In genomic region chr10:72019085-72019876, GRCh38 we compare ENCODE assay signal across 32 cellular contexts. TPM values are rescaled to one million over a fixed set of nuclear protein-coding genes. Genes with fewer than 3 reads are reported as not detected.
"Had no signal": no experiment of that assay in that cellular context is flagged by ENCODE, and none has a peak within 500 bp of the region (broad histone marks: within the 10 kb centered on the region; RNA-seq: fewer than 3 reads in every experiment).

No MANE protein-coding gene starts in this region.

- H3K27ac ChIP-seq: adrenal gland, body of pancreas, colonic mucosa, epithelial cell of prostate, esophagus squamous epithelium, gastroesophageal sphincter, heart right ventricle had no signal

- DNase-seq: activated CD4-positive, alpha-beta memory T cell treated with anti-CD3 and anti-CD28 coated beads for 36 hours; activated CD4-positive, alpha-beta T cell treated with anti-CD3 and anti-CD28 coated beads for 36 hours; activated CD4-positive, alpha-beta T cell treated with anti-CD3 and anti-CD28 coated beads, Interleukin-2, amount 10 ng/mL, durations not matched to agents 24 days and 14 days; activated CD4-positive, CD25-positive, alpha-beta regulatory T cell; activated CD4-positive, CD25-positive, alpha-beta regulatory T cell treated with anti-CD3 and anti-CD28 coated beads, Interleukin-2, amount 50 U/mL, for 72 hours; activated CD8-positive, alpha-beta memory T cell treated with anti-CD3 and anti-CD28 coated beads, Interleukin-2, amount 10 ng/mL, durations not matched to agents 7 days and 5 days; activated CD8-positive, alpha-beta memory T cell treated with anti-CD3 and anti-CD28 coated beads, Interleukin-2, amount 50 U/mL, for 4 hours; activated CD8-positive, alpha-beta T cell treated with anti-CD3 and anti-CD28 coated beads, Interleukin-2, amount 10 ng/mL, durations not matched to agents 7 days and 5 days; activated effector memory CD4-positive, alpha-beta T cell treated with anti-CD3 and anti-CD28 coated beads, Interleukin-2, amount 50 U/mL, for 16 hours; activated naive CD4-positive, alpha-beta T cell treated with anti-CD3 and anti-CD28 coated beads for 36 hours; activated naive CD8-positive, alpha-beta T cell treated with anti-CD3 and anti-CD28 coated beads for 36 hours; activated naive CD8-positive, alpha-beta T cell treated with anti-CD3 and anti-CD28 coated beads, Interleukin-2, amount 50 U/mL, for 24 hours; activated T-cell treated with anti-CD3 and anti-CD28 coated beads, Interleukin-2, amount 50 U/mL, for 1 hour; activated T-cell treated with anti-CD3 and anti-CD28 coated beads, Interleukin-2, amount 50 U/mL, for 48 hours; adrenal gland; amygdala; aorta; body of pancreas; caudate nucleus; colonic mucosa; effector CD8-positive, alpha-beta T cell; esophagus squamous epithelium; foreskin melanocyte; heart right ventricle; T-helper 2 cell had no signal

- H3K36me3 ChIP-seq: adrenal gland, colonic mucosa, esophagus squamous epithelium, gastroesophageal sphincter, heart right ventricle had no signal

- H3K27me3 Mint-ChIP-seq: activated CD4-positive, alpha-beta memory T cell treated with anti-CD3 and anti-CD28 coated beads for 36 hours; activated CD4-positive, alpha-beta T cell treated with anti-CD3 and anti-CD28 coated beads for 36 hours; activated naive CD4-positive, alpha-beta T cell treated with anti-CD3 and anti-CD28 coated beads, Interleukin-2, amount 50 U/mL, for 24 hours; activated naive CD8-positive, alpha-beta T cell treated with anti-CD3 and anti-CD28 coated beads for 36 hours had no signal

- H3K27ac Mint-ChIP-seq: activated CD4-positive, alpha-beta memory T cell treated with anti-CD3 and anti-CD28 coated beads for 36 hours; activated CD4-positive, alpha-beta T cell treated with anti-CD3 and anti-CD28 coated beads for 36 hours; activated CD4-positive, alpha-beta T cell treated with anti-CD3 and anti-CD28 coated beads, Interleukin-2, amount 10 ng/mL, durations not matched to agents 24 days and 14 days; activated CD8-positive, alpha-beta memory T cell treated with anti-CD3 and anti-CD28 coated beads, Interleukin-2, amount 10 ng/mL, durations not matched to agents 7 days and 5 days; activated CD8-positive, alpha-beta T cell treated with anti-CD3 and anti-CD28 coated beads, Interleukin-2, amount 10 ng/mL, durations not matched to agents 7 days and 5 days; activated naive CD4-positive, alpha-beta T cell treated with anti-CD3 and anti-CD28 coated beads for 36 hours; activated naive CD4-positive, alpha-beta T cell treated with anti-CD3 and anti-CD28 coated beads, Interleukin-2, amount 50 U/mL, for 24 hours; activated naive CD8-positive, alpha-beta T cell treated with anti-CD3 and anti-CD28 coated beads for 36 hours; activated naive CD8-positive, alpha-beta T cell treated with anti-CD3 and anti-CD28 coated beads, Interleukin-2, amount 50 U/mL, for 24 hours; activated T-helper 1 cell treated with anti-CD3 and anti-CD28 coated beads, Interleukin-12 subunit alpha, Interleukin-12 subunit beta, Interleukin-2, Interleukin-4 antibody, amounts not matched to agents 30 ng/mL and 10 ng/mL and 1 ng/mL, durations not matched to agents 14 hours and 24 hours and 36 hours; activated T-helper 2 cell treated with anti-CD3 and anti-CD28 coated beads, Interferon-gamma antibody, Interleukin-2, Interleukin-4, amounts not matched to agents 10 μg/mL and 5 μg/mL and 100 μg/mL, durations not matched to agents 14 hours and 24 hours and 36 hours had no signal

- H3K36me3 Mint-ChIP-seq: activated CD4-positive, alpha-beta memory T cell treated with anti-CD3 and anti-CD28 coated beads for 36 hours; activated CD8-positive, alpha-beta memory T cell treated with anti-CD3 and anti-CD28 coated beads, Interleukin-2, amount 10 ng/mL, durations not matched to agents 7 days and 5 days; activated naive CD4-positive, alpha-beta T cell treated with anti-CD3 and anti-CD28 coated beads, Interleukin-2, amount 50 U/mL, for 24 hours; activated naive CD8-positive, alpha-beta T cell treated with anti-CD3 and anti-CD28 coated beads for 36 hours had no signal

- H3K27me3 ChIP-seq: adrenal gland, body of pancreas, colonic mucosa, esophagus squamous epithelium, gastroesophageal sphincter, heart right ventricle had no signal

- H3K4me1 ChIP-seq: colonic mucosa had no signal

- H3K9me3 ChIP-seq: adrenal gland, body of pancreas, colonic mucosa, esophagus squamous epithelium, gastroesophageal sphincter, heart right ventricle had no signal

- ATAC-seq: activated CD4-positive, alpha-beta T cell treated with anti-CD3 and anti-CD28 coated beads for 36 hours; activated CD8-positive, alpha-beta memory T cell treated with anti-CD3 and anti-CD28 coated beads, Interleukin-2, amount 10 ng/mL, durations not matched to agents 7 days and 5 days; activated CD8-positive, alpha-beta T cell treated with anti-CD3 and anti-CD28 coated beads, Interleukin-2, amount 10 ng/mL, durations not matched to agents 7 days and 5 days; activated naive CD8-positive, alpha-beta T cell treated with anti-CD3 and anti-CD28 coated beads, Interleukin-2, amount 50 U/mL, for 24 hours; body of pancreas; gastroesophageal sphincter; heart right ventricle had no signal

- H3K4me1 Mint-ChIP-seq: activated CD4-positive, alpha-beta T cell treated with anti-CD3 and anti-CD28 coated beads for 36 hours; activated naive CD4-positive, alpha-beta T cell treated with anti-CD3 and anti-CD28 coated beads, Interleukin-2, amount 50 U/mL, for 24 hours; activated naive CD8-positive, alpha-beta T cell treated with anti-CD3 and anti-CD28 coated beads, Interleukin-2, amount 50 U/mL, for 24 hours had no signal

- H3K9me3 Mint-ChIP-seq: activated CD4-positive, alpha-beta memory T cell treated with anti-CD3 and anti-CD28 coated beads for 36 hours; activated CD4-positive, alpha-beta T cell treated with anti-CD3 and anti-CD28 coated beads, Interleukin-2, amount 10 ng/mL, durations not matched to agents 24 days and 14 days; activated naive CD4-positive, alpha-beta T cell treated with anti-CD3 and anti-CD28 coated beads for 36 hours; activated naive CD4-positive, alpha-beta T cell treated with anti-CD3 and anti-CD28 coated beads, Interleukin-2, amount 50 U/mL, for 24 hours; activated naive CD8-positive, alpha-beta T cell treated with anti-CD3 and anti-CD28 coated beads for 36 hours; activated naive CD8-positive, alpha-beta T cell treated with anti-CD3 and anti-CD28 coated beads, Interleukin-2, amount 50 U/mL, for 24 hours; activated T-helper 1 cell treated with anti-CD3 and anti-CD28 coated beads, Interleukin-12 subunit alpha, Interleukin-12 subunit beta, Interleukin-2, Interleukin-4 antibody, amounts not matched to agents 30 ng/mL and 10 ng/mL and 1 ng/mL, durations not matched to agents 14 hours and 24 hours and 36 hours; activated T-helper 2 cell treated with anti-CD3 and anti-CD28 coated beads, Interferon-gamma antibody, Interleukin-2, Interleukin-4, amounts not matched to agents 10 μg/mL and 5 μg/mL and 100 μg/mL, durations not matched to agents 14 hours and 24 hours and 36 hours had no signal

- H3K4me3 ChIP-seq: adrenal gland, body of pancreas, colonic mucosa, esophagus squamous epithelium, gastroesophageal sphincter, heart right ventricle had no signal

- H3K4me3 Mint-ChIP-seq: activated CD4-positive, alpha-beta memory T cell treated with anti-CD3 and anti-CD28 coated beads for 36 hours; activated CD4-positive, alpha-beta T cell treated with anti-CD3 and anti-CD28 coated beads for 36 hours; activated CD4-positive, alpha-beta T cell treated with anti-CD3 and anti-CD28 coated beads, Interleukin-2, amount 10 ng/mL, durations not matched to agents 24 days and 14 days; activated CD8-positive, alpha-beta memory T cell treated with anti-CD3 and anti-CD28 coated beads, Interleukin-2, amount 10 ng/mL, durations not matched to agents 7 days and 5 days; activated CD8-positive, alpha-beta T cell treated with anti-CD3 and anti-CD28 coated beads, Interleukin-2, amount 10 ng/mL, durations not matched to agents 7 days and 5 days; activated naive CD4-positive, alpha-beta T cell treated with anti-CD3 and anti-CD28 coated beads for 36 hours; activated naive CD4-positive, alpha-beta T cell treated with anti-CD3 and anti-CD28 coated beads, Interleukin-2, amount 50 U/mL, for 24 hours; activated naive CD8-positive, alpha-beta T cell treated with anti-CD3 and anti-CD28 coated beads for 36 hours; activated naive CD8-positive, alpha-beta T cell treated with anti-CD3 and anti-CD28 coated beads, Interleukin-2, amount 50 U/mL, for 24 hours; activated T-helper 1 cell treated with anti-CD3 and anti-CD28 coated beads, Interleukin-12 subunit alpha, Interleukin-12 subunit beta, Interleukin-2, Interleukin-4 antibody, amounts not matched to agents 30 ng/mL and 10 ng/mL and 1 ng/mL, durations not matched to agents 14 hours and 24 hours and 36 hours had no signal

- FAIRE-seq: endometrium, endothelial cell of umbilical vein had no signal

RNA-seq across cellular contexts. Expression of gene CHST3, which starts 55.1 kb away (rescaled TPM):
- total RNA-seq: activated CD8-positive, alpha-beta T cell treated with anti-CD3 and anti-CD28 coated beads, Interleukin-2, amount 10 ng/mL, durations not matched to agents 7 days and 5 days had no signal
